In genomic region chr10:119598397-119598796, GRCh38 we compare ENCODE assay signal across 25 cellular contexts. TPM values are rescaled to one million over a fixed set of nuclear protein-coding genes. Genes with fewer than 3 reads are reported as not detected.
DNase-seq lines count a peak whose midpoint lies in the region; ATAC-seq and TF ChIP-seq lines count a peak whose summit lies in the region.
"Had no signal": no experiment of that assay in that cellular context is flagged by ENCODE, and none has a peak within 500 bp of the region (broad histone marks: within the 10 kb centered on the region; RNA-seq: fewer than 3 reads in every experiment).

No MANE protein-coding gene starts in this region.

- ATAC-seq in CD4-positive, CD25-positive, alpha-beta regulatory T cell (ENCODE audit: low read depth in 2 of 2): no peak
- no peak for ATAC-seq in T-helper 17 cell
- ATAC-seq: GM23338, right lobe of liver had no signal

- H3K27me3 ChIP-seq in CD4-positive, CD25-positive, alpha-beta regulatory T cell (ENCODE audit: control insufficient read depth, insufficient read depth, low read length): no peaks in the 10 kb centered on the region
- no peaks in the 10 kb centered on the region for H3K27me3 ChIP-seq in GM06990 (replicated peaks; ENCODE audit: control insufficient read depth, insufficient read depth, low read length)
- H3K27me3 ChIP-seq in ascending aorta: no peaks in the 10 kb centered on the region
- H3K27me3 ChIP-seq: cardiac muscle cell, esophagus muscularis mucosa, neural progenitor cell, right lobe of liver, thyroid gland had no signal

- no peak for DNase-seq in CD4-positive, CD25-positive, alpha-beta regulatory T cell
- no peak for DNase-seq in GM06990 (ENCODE audit: extremely low read depth, insufficient read length)
- no peak for DNase-seq in T-helper 17 cell
- no peak for DNase-seq in mesothelial cell of epicardium (ENCODE audit: low spot score in 2 of 2, unreplicated experiment in 2 of 2)
- no peak for DNase-seq in NCI-H446 treated with DMSO at 0.1 percent for 48 hours (lab: John Stamatoyannopoulos, UW)
- no peak for DNase-seq in activated T-helper 2 cell treated with anti-CD3 and anti-CD28 coated beads, Interferon-gamma antibody, Interleukin-2, Interleukin-4, amounts not matched to agents 10 μg/mL and 5 μg/mL and 100 μg/mL, durations not matched to agents 14 hours and 24 hours and 36 hours (ENCODE audit: low spot score)
- no peak for DNase-seq in NOMO-1 (lab: John Stamatoyannopoulos, UW; ENCODE audit: unreplicated experiment in 2 of 2)
- no peak for DNase-seq in ascending aorta (ENCODE audit: low spot score in 2 of 2)
- DNase-seq: foreskin melanocyte; KG1; left ventricle myocardium inferior; NCI-H187; NCI-H69; posterior cingulate gyrus; right lobe of liver; stimulated activated CD4-positive, alpha-beta T cell treated with anti-CD3 and anti-CD28 coated beads, Interleukin-4, amount 100 ng/mL, for 4 hours; stimulated activated naive CD4-positive, alpha-beta T cell treated with Interleukin-2 at 50 U/mL for 16 hours; T-helper 9 cell; thyroid gland had no signal

- H3K4me3 Mint-ChIP-seq in CD4-positive, CD25-positive, alpha-beta regulatory T cell: peak overlapping the region; percentile 2 to 97 (median 68)
- H3K4me3 Mint-ChIP-seq in T-helper 17 cell: peak overlapping the region; percentile 37
- peak overlapping the region; percentile 20 for H3K4me3 Mint-ChIP-seq in mesothelial cell of epicardium
- no peak overlapping the region for H3K4me3 Mint-ChIP-seq in activated T-helper 2 cell treated with anti-CD3 and anti-CD28 coated beads, Interferon-gamma antibody, Interleukin-2, Interleukin-4, amounts not matched to agents 10 μg/mL and 5 μg/mL and 100 μg/mL, durations not matched to agents 14 hours and 24 hours and 36 hours (ENCODE audit: low read depth)

- H3K4me1 ChIP-seq in CD4-positive, CD25-positive, alpha-beta regulatory T cell (ENCODE audit: control insufficient read depth, insufficient read depth, low read length, poor library complexity, severe bottlenecking): peaks cover 30% of the 10 kb centered on the region
- H3K4me1 ChIP-seq in ascending aorta: peaks cover 0 to 20% of the 10 kb centered on the region in 2 donors

- peaks cover 0 to 1% (median 0%) of the 10 kb centered on the region in 7 donors for H3K9me3 Mint-ChIP-seq in CD4-positive, CD25-positive, alpha-beta regulatory T cell
- H3K9me3 Mint-ChIP-seq in mesothelial cell of epicardium: peaks cover 6% of the 10 kb centered on the region
- H3K9me3 Mint-ChIP-seq in activated T-helper 2 cell treated with anti-CD3 and anti-CD28 coated beads, Interferon-gamma antibody, Interleukin-2, Interleukin-4, amounts not matched to agents 10 μg/mL and 5 μg/mL and 100 μg/mL, durations not matched to agents 14 hours and 24 hours and 36 hours: no peaks in the 10 kb centered on the region

- no peaks in the 10 kb centered on the region for H3K9me3 ChIP-seq in CD4-positive, CD25-positive, alpha-beta regulatory T cell (ENCODE audit: control insufficient read depth in 2 of 2, low read length in 2 of 2)
- H3K9me3 ChIP-seq in T-helper 17 cell (ENCODE audit: control insufficient read depth, low read length, poor library complexity, severe bottlenecking) (no peaks in the 10 kb centered on the region), ascending aorta (no peaks in the 10 kb centered on the region)
- H3K9me3 ChIP-seq: esophagus muscularis mucosa, right lobe of liver, thyroid gland had no signal

- H3K27ac ChIP-seq in CD4-positive, CD25-positive, alpha-beta regulatory T cell (ENCODE audit: insufficient read depth, low read length, poor library complexity, severe bottlenecking): no peak overlapping the region
- no peak overlapping the region for H3K27ac ChIP-seq in ascending aorta
- H3K27ac ChIP-seq: cardiac muscle cell, coronary artery, left ventricle myocardium inferior, neural progenitor cell, right lobe of liver, SK-N-MC, thyroid gland had no signal

- peaks cover 24 to 47% (median 40%) of the 10 kb centered on the region in 4 donors for H3K4me1 Mint-ChIP-seq in CD4-positive, CD25-positive, alpha-beta regulatory T cell
- peaks cover 31% of the 10 kb centered on the region for H3K4me1 Mint-ChIP-seq in T-helper 17 cell
- peaks cover 24% of the 10 kb centered on the region for H3K4me1 Mint-ChIP-seq in mesothelial cell of epicardium
- H3K4me1 Mint-ChIP-seq in activated T-helper 2 cell treated with anti-CD3 and anti-CD28 coated beads, Interferon-gamma antibody, Interleukin-2, Interleukin-4, amounts not matched to agents 10 μg/mL and 5 μg/mL and 100 μg/mL, durations not matched to agents 14 hours and 24 hours and 36 hours (ENCODE audit: low read depth): peaks cover 26% of the 10 kb centered on the region

- peak overlapping the region in 1 of 3 donors; percentile 9 for H3K27ac Mint-ChIP-seq in CD4-positive, CD25-positive, alpha-beta regulatory T cell
- H3K27ac Mint-ChIP-seq in T-helper 17 cell (no peak overlapping the region), mesothelial cell of epicardium (no peak overlapping the region)
- no peak overlapping the region for H3K27ac Mint-ChIP-seq in activated T-helper 2 cell treated with anti-CD3 and anti-CD28 coated beads, Interferon-gamma antibody, Interleukin-2, Interleukin-4, amounts not matched to agents 10 μg/mL and 5 μg/mL and 100 μg/mL, durations not matched to agents 14 hours and 24 hours and 36 hours

- intact Hi-C loops in activated T-helper 2 cell treated with anti-CD3 and anti-CD28 coated beads, Interferon-gamma antibody, Interleukin-2, Interleukin-4, amounts not matched to agents 10 μg/mL and 5 μg/mL and 100 μg/mL, durations not matched to agents 14 hours and 24 hours and 36 hours (cut with micrococcal nuclease): loop anchor here (5.0 to 10.0 kb wide), 6 partner anchors 81 to 1254 kb away; partner anchors contain the start of genes FAM204A and INPP5F
- intact Hi-C loops in ascending aorta (cut with DNase I): loop anchor here (5.0 to 10.0 kb wide), 6 partner anchors 56 to 844 kb away; partner anchors contain the start of genes CACUL1, DENND10, GRK5 and MCMBP

- TF ChIP-seq CTCF in GM06990 (IDR thresholded peaks at IDR 0.05; ENCODE audit: insufficient read depth, low read length, poor library complexity, severe bottlenecking) (no peak), mesothelial cell of epicardium (IDR thresholded peaks at IDR 0.05; ENCODE audit: unreplicated experiment) (no peak), ascending aorta (IDR thresholded peaks at IDR 0.05) (no peak)

- peaks cover 9% of the 10 kb centered on the region for H3K36me3 Mint-ChIP-seq in CD4-positive, CD25-positive, alpha-beta regulatory T cell
- H3K36me3 Mint-ChIP-seq in T-helper 17 cell (ENCODE audit: low read depth) (peaks cover 6% of the 10 kb centered on the region), mesothelial cell of epicardium (peaks cover 8% of the 10 kb centered on the region)
- peaks cover 35% of the 10 kb centered on the region for H3K36me3 Mint-ChIP-seq in activated T-helper 2 cell treated with anti-CD3 and anti-CD28 coated beads, Interferon-gamma antibody, Interleukin-2, Interleukin-4, amounts not matched to agents 10 μg/mL and 5 μg/mL and 100 μg/mL, durations not matched to agents 14 hours and 24 hours and 36 hours (ENCODE audit: low read depth)

- H3K36me3 ChIP-seq in CD4-positive, CD25-positive, alpha-beta regulatory T cell (ENCODE audit: control insufficient read depth, insufficient read depth, low read length): peaks cover 4% of the 10 kb centered on the region
- H3K36me3 ChIP-seq in GM06990 (ENCODE audit: control insufficient read depth, insufficient read depth, low read length) (no peaks in the 10 kb centered on the region), ascending aorta (no peaks in the 10 kb centered on the region)
- H3K36me3 ChIP-seq: cardiac muscle cell, thyroid gland had no signal

- peaks cover 6% of the 10 kb centered on the region for H3K27me3 Mint-ChIP-seq in CD4-positive, CD25-positive, alpha-beta regulatory T cell
- H3K27me3 Mint-ChIP-seq in T-helper 17 cell (no peaks in the 10 kb centered on the region), mesothelial cell of epicardium (ENCODE audit: low read depth) (peaks cover 3% of the 10 kb centered on the region)
- peaks cover 2% of the 10 kb centered on the region for H3K27me3 Mint-ChIP-seq in activated T-helper 2 cell treated with anti-CD3 and anti-CD28 coated beads, Interferon-gamma antibody, Interleukin-2, Interleukin-4, amounts not matched to agents 10 μg/mL and 5 μg/mL and 100 μg/mL, durations not matched to agents 14 hours and 24 hours and 36 hours (ENCODE audit: low read depth)

- no peak overlapping the region for H3K4me3 ChIP-seq in CD4-positive, CD25-positive, alpha-beta regulatory T cell (ENCODE audit: low read depth, low read length)
- H3K4me3 ChIP-seq in GM06990 (replicated peaks; ENCODE audit: low read depth, low read length) (peak overlapping the region; percentile 71), ascending aorta (no peak overlapping the region)
- H3K4me3 ChIP-seq: cardiac muscle cell, coronary artery, esophagus muscularis mucosa, left ventricle myocardium inferior, right lobe of liver, thyroid gland had no signal

RNA-seq across cellular contexts. Expression of gene TIAL1, which starts 1.6 kb away (rescaled TPM):
- total RNA-seq in CD4-positive, CD25-positive, alpha-beta regulatory T cell: 205 TPM
- polyA plus RNA-seq in CD4-positive, CD25-positive, alpha-beta regulatory T cell: 10 to 100 TPM in 2 of 4 donors, 1 to 10 TPM in 2; 9.2 to 16.6 (median 10.8) TPM
- total RNA-seq in T-helper 17 cell (100 to 1,000 TPM; 169 to 172 TPM), mesothelial cell of epicardium (191 to 204 TPM (median 192 TPM) in 3 replicates), ascending aorta (35.5 TPM)
- total RNA-seq in activated T-helper 2 cell treated with anti-CD3 and anti-CD28 coated beads, Interferon-gamma antibody, Interleukin-2, Interleukin-4, amounts not matched to agents 10 μg/mL and 5 μg/mL and 100 μg/mL, durations not matched to agents 14 hours and 24 hours and 36 hours: 183 and 184 TPM in 2 replicates

RNA-seq across cellular contexts. Expression of gene BAG3, which starts 52.8 kb away (rescaled TPM):
- total RNA-seq in CD4-positive, CD25-positive, alpha-beta regulatory T cell: 38.2 TPM
- 1 to 10 TPM; 6.7 to 8.7 (median 7.4) TPM for polyA plus RNA-seq in CD4-positive, CD25-positive, alpha-beta regulatory T cell
- total RNA-seq in T-helper 17 cell (10 to 100 TPM; 52.0 to 52.4 TPM), mesothelial cell of epicardium (22.2 to 23.3 TPM (median 23.0 TPM) in 3 replicates), ascending aorta (88.0 TPM)
- total RNA-seq in activated T-helper 2 cell treated with anti-CD3 and anti-CD28 coated beads, Interferon-gamma antibody, Interleukin-2, Interleukin-4, amounts not matched to agents 10 μg/mL and 5 μg/mL and 100 μg/mL, durations not matched to agents 14 hours and 24 hours and 36 hours: 31.8 and 33.3 TPM in 2 replicates

RNA-seq across cellular contexts. Expression of gene RGS10, which starts 55.9 kb away (rescaled TPM):
- 85.7 TPM for total RNA-seq in CD4-positive, CD25-positive, alpha-beta regulatory T cell
- polyA plus RNA-seq in CD4-positive, CD25-positive, alpha-beta regulatory T cell: 100 to 1,000 TPM; 165 to 188 (median 183) TPM
- total RNA-seq in T-helper 17 cell (100 to 1,000 TPM in 1 of 2 donors, 10 to 100 TPM in 1; 64.7 to 135 TPM), mesothelial cell of epicardium (15.4 to 17.4 TPM (median 16.7 TPM) in 3 replicates), ascending aorta (42.9 TPM)
- total RNA-seq in activated T-helper 2 cell treated with anti-CD3 and anti-CD28 coated beads, Interferon-gamma antibody, Interleukin-2, Interleukin-4, amounts not matched to agents 10 μg/mL and 5 μg/mL and 100 μg/mL, durations not matched to agents 14 hours and 24 hours and 36 hours: 101 and 112 TPM in 2 replicates
